In the genomic region with DNA sequence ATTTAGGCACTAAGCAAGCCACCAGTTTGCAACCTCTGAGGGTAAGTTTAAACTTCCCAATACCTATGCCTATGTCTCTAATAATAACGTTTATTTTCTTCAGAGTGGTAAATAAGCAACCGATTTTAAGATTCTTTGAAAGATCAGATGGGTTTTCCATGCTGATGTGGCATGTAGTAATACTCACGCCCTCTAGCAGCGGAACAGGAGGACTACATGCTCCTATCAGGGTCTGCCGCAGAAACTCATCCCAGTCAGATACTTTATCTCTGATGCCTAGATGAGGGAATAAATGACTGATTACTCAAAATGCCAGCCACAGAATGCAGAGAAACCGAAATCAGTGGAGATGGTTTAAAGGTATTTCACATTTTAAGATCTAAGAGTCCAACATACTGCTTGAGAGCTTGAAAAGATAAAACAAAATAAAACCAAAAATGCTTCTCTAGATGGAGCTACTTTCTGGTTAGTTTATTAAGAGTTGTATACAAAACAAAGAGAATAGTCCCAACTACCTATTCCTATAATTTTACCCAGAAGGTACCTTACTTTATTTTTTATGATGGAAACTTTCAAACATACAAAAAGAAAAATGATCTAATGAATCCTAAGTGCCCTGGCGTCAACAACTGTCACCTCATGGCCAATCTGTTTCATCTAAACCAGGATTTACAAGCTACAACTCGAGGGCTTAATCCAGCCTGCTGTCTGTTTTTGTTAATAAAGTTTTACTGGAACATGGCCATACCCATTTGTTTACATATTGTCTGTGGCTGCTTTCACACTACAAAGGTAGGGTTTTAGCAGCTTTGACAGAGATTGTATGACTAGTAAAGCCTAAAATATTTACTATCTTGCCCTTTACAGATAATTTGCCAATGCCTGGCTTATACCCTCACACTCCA, we compare ENCODE assay signal across 8 cellular contexts. TPM values are rescaled to one million over a fixed set of nuclear protein-coding genes. Genes with fewer than 3 reads are reported as not detected.
DNase-seq lines count a peak whose midpoint lies in the region; ATAC-seq and TF ChIP-seq lines count a peak whose summit lies in the region.

No MANE protein-coding gene starts in this region.

- DNase-seq in Ammon's horn (ENCODE audit: low spot score) (peak; percentile 88), NCI-H1694 (lab: John Stamatoyannopoulos, UW) (peak; percentile 39), WTC11 (ENCODE audit: low spot score) (peak; percentile 43), cerebellar cortex (ENCODE audit: low spot score) (peak; percentile 82), kidney tubule cell (ENCODE audit: low spot score) (peak; percentile 59)
- DNase-seq in stimulated activated CD4-positive, alpha-beta T cell treated with anti-CD3 and anti-CD28 coated beads, Interleukin-4, amount 100 ng/mL, for 1 hour = peak; percentile 34

- no peaks in the 10 kb centered on the region for H3K36me3 Mint-ChIP-seq in WTC11

- TF ChIP-seq CTCF in WTC11 (IDR thresholded peaks at IDR 0.05) = peak; percentile 47; the same call in 1 of the 2 replicates

- peak; percentile 81 for ATAC-seq in GM19452 (IDR thresholded peaks at IDR 0.05; ENCODE audit: unreplicated experiment)
- ATAC-seq in WTC11 = peak; percentile 88
- no peak for ATAC-seq in HG02763 (IDR thresholded peaks at IDR 0.05; ENCODE audit: unreplicated experiment)

- CTCF ChIA-PET in WTC11 (lab: Charles Lee) = interaction anchor here (0.6 to 1.9 kb wide), 19 partner anchors 9 to 175 kb away, joined by 3 to 13 read pairs (median 3); a partner anchor contains a TSS

- H3K4me1 Mint-ChIP-seq in WTC11 = no peaks in the 10 kb centered on the region

- no peak overlapping the region for H3K4me3 Mint-ChIP-seq in WTC11

- H3K9me3 Mint-ChIP-seq in WTC11 = no peaks in the 10 kb centered on the region

- H3K27me3 Mint-ChIP-seq in WTC11 (ENCODE audit: low read depth) = no peaks in the 10 kb centered on the region

- peak overlapping the region; percentile 37; the same call in 1 of the 2 replicates for H3K27ac Mint-ChIP-seq in WTC11

- POLR2A ChIA-PET in WTC11 (lab: Charles Lee) = no interaction called here

TF ChIP-seq in WTC11, 78 proteins besides CTCF, POLR2A, EP300 and RAD21:
- TF ChIP-seq ZNF263 (CRISPR knock-in tag; IDR thresholded peaks at IDR 0.05; ENCODE audit: low read depth) = no peak
- TF ChIP-seq, protein P1, sequence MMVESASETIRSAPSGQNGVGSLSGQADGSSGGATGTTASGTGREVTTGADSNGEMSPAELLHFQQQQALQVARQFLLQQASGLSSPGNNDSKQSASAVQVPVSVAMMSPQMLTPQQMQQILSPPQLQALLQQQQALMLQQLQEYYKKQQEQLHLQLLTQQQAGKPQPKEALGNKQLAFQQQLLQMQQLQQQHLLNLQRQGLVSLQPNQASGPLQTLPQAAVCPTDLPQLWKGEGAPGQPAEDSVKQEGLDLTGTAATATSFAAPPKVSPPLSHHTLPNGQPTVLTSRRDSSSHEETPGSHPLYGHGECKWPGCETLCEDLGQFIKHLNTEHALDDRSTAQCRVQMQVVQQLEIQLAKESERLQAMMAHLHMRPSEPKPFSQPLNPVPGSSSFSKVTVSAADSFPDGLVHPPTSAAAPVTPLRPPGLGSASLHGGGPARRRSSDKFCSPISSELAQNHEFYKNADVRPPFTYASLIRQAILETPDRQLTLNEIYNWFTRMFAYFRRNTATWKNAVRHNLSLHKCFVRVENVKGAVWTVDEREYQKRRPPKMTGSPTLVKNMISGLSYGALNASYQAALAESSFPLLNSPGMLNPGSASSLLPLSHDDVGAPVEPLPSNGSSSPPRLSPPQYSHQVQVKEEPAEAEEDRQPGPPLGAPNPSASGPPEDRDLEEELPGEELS (CRISPR knock-in tag; IDR thresholded peaks at IDR 0.05) = no peak
- TF ChIP-seq SP1 (CRISPR knock-in tag; conservative IDR thresholded peaks at IDR 0.05) = no peak
- no peak for TF ChIP-seq IRF2 (CRISPR knock-in tag; IDR thresholded peaks at IDR 0.05; ENCODE audit: borderline replicate concordance, low read depth)
- TF ChIP-seq TCF7 (CRISPR knock-in tag; IDR thresholded peaks at IDR 0.05; ENCODE audit: low read depth) = no peak
- TF ChIP-seq, protein P2, sequence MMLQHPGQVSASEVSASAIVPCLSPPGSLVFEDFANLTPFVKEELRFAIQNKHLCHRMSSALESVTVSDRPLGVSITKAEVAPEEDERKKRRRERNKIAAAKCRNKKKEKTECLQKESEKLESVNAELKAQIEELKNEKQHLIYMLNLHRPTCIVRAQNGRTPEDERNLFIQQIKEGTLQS (CRISPR knock-in tag; conservative IDR thresholded peaks at IDR 0.05) = no peak
- TF ChIP-seq FOXK1 (CRISPR knock-in tag; IDR thresholded peaks at IDR 0.05) = no peak
- TF ChIP-seq, protein P3, sequence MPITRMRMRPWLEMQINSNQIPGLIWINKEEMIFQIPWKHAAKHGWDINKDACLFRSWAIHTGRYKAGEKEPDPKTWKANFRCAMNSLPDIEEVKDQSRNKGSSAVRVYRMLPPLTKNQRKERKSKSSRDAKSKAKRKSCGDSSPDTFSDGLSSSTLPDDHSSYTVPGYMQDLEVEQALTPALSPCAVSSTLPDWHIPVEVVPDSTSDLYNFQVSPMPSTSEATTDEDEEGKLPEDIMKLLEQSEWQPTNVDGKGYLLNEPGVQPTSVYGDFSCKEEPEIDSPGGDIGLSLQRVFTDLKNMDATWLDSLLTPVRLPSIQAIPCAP (CRISPR knock-in tag; IDR thresholded peaks at IDR 0.05) = no peak
- no peak for TF ChIP-seq ZNF396 (CRISPR knock-in tag; IDR thresholded peaks at IDR 0.05; ENCODE audit: borderline replicate concordance)

RNA-seq across cellular contexts. Expression of a gene that starts 37.5 kb away (rescaled TPM):
- 27.1 to 35.5 TPM (median 28.4 TPM) in 3 replicates for total RNA-seq in WTC11 (2021)

Comparison
In these comparisons a context has a peak if more than half of its experiments do, and no peak if none do; other contexts are left out.
1. DNase-seq: peak in every context shown above with its lines; median percentile 88 in Ammon's horn; 82 in cerebellar cortex; 59 in kidney tubule cell; 43 in WTC11; 39 in NCI-H1694; 34 in stimulated activated CD4-positive, alpha-beta T cell treated with anti-CD3 and anti-CD28 coated beads, Interleukin-4, amount 100 ng/mL, for 1 hour.